Comparison of ENCODE assay signal across 6 cellular contexts in genomic region chr16:383326-384020, GRCh38. TPM values are rescaled to one million over a fixed set of nuclear protein-coding genes. Genes with fewer than 3 reads are reported as not detected.
DNase-seq lines count a peak whose midpoint lies in the region; ATAC-seq and TF ChIP-seq lines count a peak whose summit lies in the region.

No MANE protein-coding gene starts in this region.

- H3K27me3 ChIP-seq in HL-60 (ENCODE audit: insufficient read depth, poor library complexity, severe bottlenecking) (no peaks in the 10 kb centered on the region), mononuclear cell (ENCODE audit: insufficient read depth, low read length) (no peaks in the 10 kb centered on the region)

- no peaks in the 10 kb centered on the region for H3K9me3 ChIP-seq in mononuclear cell (ENCODE audit: low read depth, low read length)

- peak overlapping the region; percentile 80 for H3K4me3 Mint-ChIP-seq in activated naive CD4-positive, alpha-beta T cell treated with anti-CD3 and anti-CD28 coated beads for 36 hours

- no peaks in the 10 kb centered on the region for H3K27me3 Mint-ChIP-seq in activated naive CD4-positive, alpha-beta T cell treated with anti-CD3 and anti-CD28 coated beads for 36 hours (ENCODE audit: low read depth)

- peak overlapping the region; percentile 18 for H3K27ac Mint-ChIP-seq in activated naive CD4-positive, alpha-beta T cell treated with anti-CD3 and anti-CD28 coated beads for 36 hours

- TF ChIP-seq CTCF in HL-60 (IDR thresholded peaks at IDR 0.05; ENCODE audit: insufficient read depth, low read length), result no peak

- no peaks in the 10 kb centered on the region for H3K36me3 Mint-ChIP-seq in activated naive CD4-positive, alpha-beta T cell treated with anti-CD3 and anti-CD28 coated beads for 36 hours (ENCODE audit: low read depth)

- no peak overlapping the region for H3K4me3 ChIP-seq in HL-60 (replicated peaks; ENCODE audit: insufficient read depth, low read length)
- H3K4me3 ChIP-seq in mononuclear cell (ENCODE audit: low read length), result peak overlapping the region; percentile 71

- no peak for DNase-seq in HL-60 (ENCODE audit: low read depth in 1 of 2, low spot score in 1 of 2)
- DNase-seq in activated naive CD4-positive, alpha-beta T cell treated with anti-CD3 and anti-CD28 coated beads for 36 hours, result peak; percentile 80
- no peak for DNase-seq in LoVo (ENCODE audit: low spot score)
- DNase-seq in NCI-H524 (lab: John Stamatoyannopoulos, UW), result no peak

- CTCF ChIA-PET in activated naive CD4-positive, alpha-beta T cell treated with anti-CD3 and anti-CD28 coated beads for 36 hours (lab: Charles Lee), result interaction anchor here (1.0 kb wide), 1 partner anchor 12 kb away, joined by 3 read pairs; no protein-coding TSS in a partner anchor

- intact Hi-C loops in activated naive CD4-positive, alpha-beta T cell treated with anti-CD3 and anti-CD28 coated beads for 36 hours (cut with micrococcal nuclease), result loop anchor here (1.0 to 5.0 kb wide), 3 partner anchors 17 to 204 kb away; partner anchors contain the start of gene DECR2

- peaks cover 41% of the 10 kb centered on the region for H3K4me1 ChIP-seq in mononuclear cell (ENCODE audit: insufficient read depth, low read length)

- ATAC-seq in HG02870 (IDR thresholded peaks at IDR 0.05; ENCODE audit: unreplicated experiment), result no peak

- peaks cover 24% of the 10 kb centered on the region for H3K4me1 Mint-ChIP-seq in activated naive CD4-positive, alpha-beta T cell treated with anti-CD3 and anti-CD28 coated beads for 36 hours (ENCODE audit: low read depth)

- peak overlapping the region; percentile 64 for H3K27ac ChIP-seq in HL-60 (replicated peaks)

- no peaks in the 10 kb centered on the region for H3K9me3 Mint-ChIP-seq in activated naive CD4-positive, alpha-beta T cell treated with anti-CD3 and anti-CD28 coated beads for 36 hours

RNA-seq across cellular contexts. Expression of gene PGAP6, which starts 1.7 kb away (rescaled TPM):
- total RNA-seq in activated naive CD4-positive, alpha-beta T cell treated with anti-CD3 and anti-CD28 coated beads for 36 hours, result 10 to 100 TPM; 19.9 to 20.9 TPM
- 24.8 TPM for total RNA-seq in mononuclear cell

RNA-seq across cellular contexts. Expression of gene MRPL28, which starts 13.1 kb away (rescaled TPM):
- 10 to 100 TPM; 68.3 to 74.0 TPM for total RNA-seq in activated naive CD4-positive, alpha-beta T cell treated with anti-CD3 and anti-CD28 coated beads for 36 hours
- 19.9 TPM for total RNA-seq in mononuclear cell

RNA-seq across cellular contexts. Expression of gene NME4, which starts 13.5 kb away (rescaled TPM):
- 10 to 100 TPM; 86.7 to 87.0 TPM for total RNA-seq in activated naive CD4-positive, alpha-beta T cell treated with anti-CD3 and anti-CD28 coated beads for 36 hours
- 15.0 TPM for total RNA-seq in mononuclear cell

RNA-seq across cellular contexts. Expression of gene DECR2, which starts 18.2 kb away (rescaled TPM):
- total RNA-seq in activated naive CD4-positive, alpha-beta T cell treated with anti-CD3 and anti-CD28 coated beads for 36 hours, result 1 to 10 TPM; 8.9 to 9.6 TPM
- 2.9 TPM for total RNA-seq in mononuclear cell

RNA-seq across cellular contexts. Expression of gene AXIN1, which starts 30.9 kb away (rescaled TPM):
- total RNA-seq in activated naive CD4-positive, alpha-beta T cell treated with anti-CD3 and anti-CD28 coated beads for 36 hours, result 10 to 100 TPM; 17.5 to 17.9 TPM
- 35.8 TPM for total RNA-seq in mononuclear cell
